8 cellular contexts compared by ENCODE assay signal in the genomic region with DNA sequence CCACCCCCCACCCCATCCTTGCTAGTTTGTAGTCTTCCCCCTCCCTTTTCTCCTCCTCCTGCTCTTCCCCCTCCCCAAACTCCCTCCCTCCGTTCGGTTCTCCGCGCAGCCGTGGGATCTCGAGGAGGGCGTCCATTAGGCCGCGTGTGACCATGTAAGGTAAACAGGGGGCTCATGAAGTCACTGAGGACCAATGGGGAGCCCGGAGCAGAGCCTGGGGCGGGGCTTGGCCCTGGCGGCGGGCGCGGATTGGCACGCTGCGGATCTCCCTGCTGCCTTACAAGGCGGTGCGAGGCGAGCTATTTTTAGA. TPM values are rescaled to one million over a fixed set of nuclear protein-coding genes. Genes with fewer than 3 reads are reported as not detected.
DNase-seq lines count a peak whose midpoint lies in the region; ATAC-seq lines count a peak whose summit lies in the region.

No MANE protein-coding gene starts in this region.

- peaks cover 46% of the 10 kb centered on the region for H3K4me1 Mint-ChIP-seq in activated T-helper 2 cell treated with anti-CD3 and anti-CD28 coated beads, Interferon-gamma antibody, Interleukin-2, Interleukin-4, amounts not matched to agents 10 μg/mL and 5 μg/mL and 100 μg/mL, durations not matched to agents 14 hours and 24 hours and 36 hours (ENCODE audit: low read depth)

- ATAC-seq in GM21786 (IDR thresholded peaks at IDR 0.05; ENCODE audit: unreplicated experiment) = peak; percentile 94

- H3K27me3 Mint-ChIP-seq in activated T-helper 2 cell treated with anti-CD3 and anti-CD28 coated beads, Interferon-gamma antibody, Interleukin-2, Interleukin-4, amounts not matched to agents 10 μg/mL and 5 μg/mL and 100 μg/mL, durations not matched to agents 14 hours and 24 hours and 36 hours (ENCODE audit: low read depth) = no peaks in the 10 kb centered on the region

- intact Hi-C loops in activated T-helper 2 cell treated with anti-CD3 and anti-CD28 coated beads, Interferon-gamma antibody, Interleukin-2, Interleukin-4, amounts not matched to agents 10 μg/mL and 5 μg/mL and 100 μg/mL, durations not matched to agents 14 hours and 24 hours and 36 hours (cut with micrococcal nuclease) = loop anchor here (1.0 to 10.0 kb wide), 9 partner anchors 59 to 459 kb away; partner anchors contain the start of genes CREB1, FASTKD2, MDH1B and METTL21A

- H3K36me3 Mint-ChIP-seq in activated T-helper 2 cell treated with anti-CD3 and anti-CD28 coated beads, Interferon-gamma antibody, Interleukin-2, Interleukin-4, amounts not matched to agents 10 μg/mL and 5 μg/mL and 100 μg/mL, durations not matched to agents 14 hours and 24 hours and 36 hours (ENCODE audit: low read depth) = peaks cover 15% of the 10 kb centered on the region

- DNase-seq in DMS153 (lab: John Stamatoyannopoulos, UW) (peak; percentile 99), KG1 (lab: John Stamatoyannopoulos, UW) (peak; percentile 85), RPMI7951 (ENCODE audit: low read depth) (peak; percentile 100), fibroblast of gingiva (ENCODE audit: low read depth) (peak; percentile 100), myocyte (ENCODE audit: low read depth) (peak; percentile 100)
- DNase-seq in activated T-helper 2 cell treated with anti-CD3 and anti-CD28 coated beads, Interferon-gamma antibody, Interleukin-2, Interleukin-4, amounts not matched to agents 10 μg/mL and 5 μg/mL and 100 μg/mL, durations not matched to agents 14 hours and 24 hours and 36 hours (ENCODE audit: low spot score) = peak; percentile 99
- peak; percentile 89 for DNase-seq in stimulated activated CD8-positive, alpha-beta memory T cell treated with anti-CD3 and anti-CD28 coated beads, Interleukin-7, amount 100 ng/mL, for 24 hours (ENCODE audit: low read depth)

- H3K9me3 Mint-ChIP-seq in activated T-helper 2 cell treated with anti-CD3 and anti-CD28 coated beads, Interferon-gamma antibody, Interleukin-2, Interleukin-4, amounts not matched to agents 10 μg/mL and 5 μg/mL and 100 μg/mL, durations not matched to agents 14 hours and 24 hours and 36 hours = no peaks in the 10 kb centered on the region

- H3K27ac Mint-ChIP-seq in activated T-helper 2 cell treated with anti-CD3 and anti-CD28 coated beads, Interferon-gamma antibody, Interleukin-2, Interleukin-4, amounts not matched to agents 10 μg/mL and 5 μg/mL and 100 μg/mL, durations not matched to agents 14 hours and 24 hours and 36 hours = peak overlapping the region; percentile 97

- H3K4me3 Mint-ChIP-seq in activated T-helper 2 cell treated with anti-CD3 and anti-CD28 coated beads, Interferon-gamma antibody, Interleukin-2, Interleukin-4, amounts not matched to agents 10 μg/mL and 5 μg/mL and 100 μg/mL, durations not matched to agents 14 hours and 24 hours and 36 hours (ENCODE audit: low read depth) = peak overlapping the region; percentile 98

RNA-seq across cellular contexts. Expression of gene KLF7, which starts 0.2 kb away (rescaled TPM):
- total RNA-seq in RPMI7951 (2014; rRNA removed; shearing (Covaris generic)) = 5.4 and 7.3 TPM in 2 replicates
- total RNA-seq in activated T-helper 2 cell treated with anti-CD3 and anti-CD28 coated beads, Interferon-gamma antibody, Interleukin-2, Interleukin-4, amounts not matched to agents 10 μg/mL and 5 μg/mL and 100 μg/mL, durations not matched to agents 14 hours and 24 hours and 36 hours = 16.6 and 19.3 TPM in 2 replicates
- total RNA-seq in myocyte = 8.1 and 12.2 TPM in 2 replicates
- 11.5 TPM for polyA plus RNA-seq in myocyte (2012)

Comparison
In these comparisons a context has a peak if more than half of its experiments do, and no peak if none do; other contexts are left out.
1. Peak in every context shown above with its lines: DNase-seq and ATAC-seq.